In the genomic region with DNA sequence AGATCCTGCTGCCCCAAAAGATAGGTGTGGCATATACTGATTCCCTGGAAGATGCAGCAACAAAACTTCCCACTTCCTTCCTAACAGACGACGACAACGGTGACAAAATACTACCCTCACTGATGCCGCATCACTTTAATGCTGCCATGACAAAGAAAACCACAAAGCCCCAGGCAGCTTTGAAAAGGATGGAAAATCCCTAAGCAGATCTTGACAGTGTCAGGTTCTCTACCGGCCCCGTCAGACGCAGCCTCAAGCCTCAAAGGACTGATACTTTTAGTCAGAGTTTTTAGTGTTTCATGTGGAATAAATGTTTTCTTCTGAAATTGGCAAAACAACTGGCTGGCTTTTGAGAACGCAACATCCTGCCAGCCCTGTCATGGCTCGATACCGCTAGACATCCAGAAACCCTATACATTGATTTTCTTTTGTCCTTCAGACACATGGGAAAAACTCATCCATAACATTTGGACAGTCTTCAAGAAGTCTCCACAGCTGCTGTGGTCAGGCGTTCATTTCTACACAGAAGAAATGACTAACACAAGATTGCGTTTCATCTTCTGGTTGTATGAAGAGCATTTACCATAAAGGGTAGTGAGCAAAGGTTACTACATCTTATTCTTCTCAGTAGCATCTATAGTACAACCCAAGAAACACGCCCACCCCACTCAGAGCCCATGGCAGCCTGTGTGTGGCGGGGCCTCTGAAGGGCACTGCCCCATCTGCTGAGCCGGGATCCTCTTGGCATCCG, we compare ENCODE assay signal across 15 cellular contexts.
DNase-seq lines count a peak whose midpoint lies in the region; ATAC-seq, FAIRE-seq and TF ChIP-seq lines count a peak whose summit lies in the region.
"Had no signal": no experiment of that assay in that cellular context is flagged by ENCODE, and none has a peak within 500 bp of the region (broad histone marks: within the 10 kb centered on the region; RNA-seq: fewer than 3 reads in every experiment).

No MANE protein-coding gene starts in this region.

- POLR2A ChIA-PET in naive thymus-derived CD4-positive, alpha-beta T cell (lab: Charles Lee): no interaction called here

- H3K9me3 ChIP-seq in naive thymus-derived CD4-positive, alpha-beta T cell (ENCODE audit: control insufficient read depth in 2 of 3, low read length in 3 of 3): no peaks in the 10 kb centered on the region
- H3K9me3 ChIP-seq in kidney (ENCODE audit: control insufficient read depth in 1 of 2, low read length in 2 of 2): no peaks in the 10 kb centered on the region
- H3K9me3 ChIP-seq: Peyer's patch had no signal

- H3K27ac ChIP-seq in naive thymus-derived CD4-positive, alpha-beta T cell (ENCODE audit: low read depth, low read length): no peak overlapping the region
- no peak overlapping the region for H3K27ac ChIP-seq in kidney (ENCODE audit: low read depth in 2 of 2, low read length in 2 of 2)
- H3K27ac ChIP-seq: Peyer's patch had no signal

- no peaks in the 10 kb centered on the region for H3K27me3 Mint-ChIP-seq in activated T-cell treated with anti-CD3 and anti-CD28 coated beads, Interleukin-2, amount 50 U/mL, for 24 hours
- no peaks in the 10 kb centered on the region for H3K27me3 Mint-ChIP-seq in activated T-cell treated with anti-CD3 and anti-CD28 coated beads, Interleukin-2, amount 50 U/mL, for 4 hours (ENCODE audit: low read depth)
- H3K27me3 Mint-ChIP-seq in naive thymus-derived CD4-positive, alpha-beta T cell: no peaks in the 10 kb centered on the region

- H3K36me3 ChIP-seq in naive thymus-derived CD4-positive, alpha-beta T cell (ENCODE audit: control insufficient read depth in 2 of 3, insufficient read depth in 3 of 3, low read length in 3 of 3): peaks cover 0 to 27% (median 0%) of the 10 kb centered on the region in 3 experiments
- peaks cover 5 to 6% of the 10 kb centered on the region in 2 donors for H3K36me3 ChIP-seq in kidney (ENCODE audit: control insufficient read depth in 1 of 2, insufficient read depth in 2 of 2, low read length in 2 of 2)

- peak; percentile 53 to 54 for ATAC-seq in activated T-cell treated with anti-CD3 and anti-CD28 coated beads, Interleukin-2, amount 50 U/mL, for 4 hours
- ATAC-seq in naive thymus-derived CD4-positive, alpha-beta T cell: peak; percentile 34
- ATAC-seq in HG02973 (IDR thresholded peaks at IDR 0.05; ENCODE audit: unreplicated experiment): no peak

- intact Hi-C loops in naive thymus-derived CD4-positive, alpha-beta T cell (cut with micrococcal nuclease): no loop called here
- intact Hi-C loops in kidney (cut with DNase I): no loop called here

- peaks cover 13% of the 10 kb centered on the region for H3K4me1 Mint-ChIP-seq in activated T-cell treated with anti-CD3 and anti-CD28 coated beads, Interleukin-2, amount 50 U/mL, for 24 hours (ENCODE audit: low read depth)
- H3K4me1 Mint-ChIP-seq in activated T-cell treated with anti-CD3 and anti-CD28 coated beads, Interleukin-2, amount 50 U/mL, for 4 hours (ENCODE audit: low read depth): no peaks in the 10 kb centered on the region
- peaks cover 0 to 14% (median 0%) of the 10 kb centered on the region in 7 donors for H3K4me1 Mint-ChIP-seq in naive thymus-derived CD4-positive, alpha-beta T cell

- H3K9ac ChIP-seq in kidney (ENCODE audit: low read length in 2 of 2): no peak overlapping the region

- no peak for DNase-seq in activated T-cell treated with anti-CD3 and anti-CD28 coated beads, Interleukin-2, amount 50 U/mL, for 24 hours
- DNase-seq in activated T-cell treated with anti-CD3 and anti-CD28 coated beads for 4 hours (no peak), MV-4-11 (lab: John Stamatoyannopoulos, UW) (peak; percentile 26), kidney (no peak), HuH-7 (ENCODE audit: low spot score) (no peak)
- DNase-seq in activated T-cell treated with anti-CD3 and anti-CD28 coated beads, Interleukin-2, amount 50 U/mL, for 4 hours: no peak
- peak in 6 of 9 donors; percentile 1 to 23 (median 14) for DNase-seq in naive thymus-derived CD4-positive, alpha-beta T cell
- DNase-seq: AML-193, HCEC 1CT, NCI-H1436 treated with DMSO at 0.1 percent for 48 hours, NCI-H2081, NCI-H510A treated with DMSO at 0.1 percent for 48 hours, Peyer's patch had no signal

- no peak for FAIRE-seq in kidney (lab: Jason Lieb, UNC)
- FAIRE-seq: GM18507 had no signal

- no peak for TF ChIP-seq CTCF in kidney (IDR thresholded peaks at IDR 0.05; ENCODE audit: borderline replicate concordance, extremely low read depth, insufficient read depth)

- no peaks in the 10 kb centered on the region for H3K9me3 Mint-ChIP-seq in activated T-cell treated with anti-CD3 and anti-CD28 coated beads, Interleukin-2, amount 50 U/mL, for 24 hours
- peaks cover 3% of the 10 kb centered on the region for H3K9me3 Mint-ChIP-seq in activated T-cell treated with anti-CD3 and anti-CD28 coated beads, Interleukin-2, amount 50 U/mL, for 4 hours
- H3K9me3 Mint-ChIP-seq in naive thymus-derived CD4-positive, alpha-beta T cell: peaks cover 0 to 4% (median 0%) of the 10 kb centered on the region in 11 donors

- H3K27me3 ChIP-seq in naive thymus-derived CD4-positive, alpha-beta T cell (ENCODE audit: control insufficient read depth in 2 of 2, insufficient read depth in 2 of 2, low read length in 2 of 2): no peaks in the 10 kb centered on the region
- H3K27me3 ChIP-seq: Peyer's patch had no signal

- no peaks in the 10 kb centered on the region for H3K4me1 ChIP-seq in naive thymus-derived CD4-positive, alpha-beta T cell (ENCODE audit: control insufficient read depth in 2 of 2, insufficient read depth in 2 of 2, low read length in 2 of 2)
- H3K4me1 ChIP-seq in kidney (ENCODE audit: control insufficient read depth in 1 of 2, insufficient read depth in 1 of 2, low read depth in 1 of 2, low read length in 2 of 2): no peaks in the 10 kb centered on the region
- H3K4me1 ChIP-seq: Peyer's patch had no signal

- CTCF ChIA-PET in naive thymus-derived CD4-positive, alpha-beta T cell (lab: Charles Lee): no interaction called here

- peak overlapping the region; percentile 80 for H3K27ac Mint-ChIP-seq in activated T-cell treated with anti-CD3 and anti-CD28 coated beads, Interleukin-2, amount 50 U/mL, for 24 hours
- H3K27ac Mint-ChIP-seq in naive thymus-derived CD4-positive, alpha-beta T cell: peak overlapping the region in 3 of 9 donors; percentile 22 to 43 (median 33)

- H3K4me3 Mint-ChIP-seq in activated T-cell treated with anti-CD3 and anti-CD28 coated beads, Interleukin-2, amount 50 U/mL, for 24 hours: no peak overlapping the region
- H3K4me3 Mint-ChIP-seq in activated T-cell treated with anti-CD3 and anti-CD28 coated beads, Interleukin-2, amount 50 U/mL, for 4 hours: no peak overlapping the region
- H3K4me3 Mint-ChIP-seq in naive thymus-derived CD4-positive, alpha-beta T cell: no peak overlapping the region

- H3K36me3 Mint-ChIP-seq in activated T-cell treated with anti-CD3 and anti-CD28 coated beads, Interleukin-2, amount 50 U/mL, for 24 hours (ENCODE audit: low read depth): peaks cover 76% of the 10 kb centered on the region
- peaks cover 51% of the 10 kb centered on the region for H3K36me3 Mint-ChIP-seq in activated T-cell treated with anti-CD3 and anti-CD28 coated beads, Interleukin-2, amount 50 U/mL, for 4 hours (ENCODE audit: insufficient read depth)
- peaks cover 24 to 83% (median 75%) of the 10 kb centered on the region in 5 donors for H3K36me3 Mint-ChIP-seq in naive thymus-derived CD4-positive, alpha-beta T cell

- H3K4me3 ChIP-seq in naive thymus-derived CD4-positive, alpha-beta T cell (ENCODE audit: low read length): no peak overlapping the region
- no peak overlapping the region for H3K4me3 ChIP-seq in kidney (ENCODE audit: low read length in 2 of 2)
- H3K4me3 ChIP-seq: Peyer's patch had no signal

Comparison
In these comparisons a context has a peak if more than half of its experiments do, and no peak if none do; other contexts are left out.
1. DNase-seq: peak in MV-4-11 (single experiment) and naive thymus-derived CD4-positive, alpha-beta T cell (6 of 9); none in activated T-cell treated with anti-CD3 and anti-CD28 coated beads, Interleukin-2, amount 50 U/mL, for 24 hours (single experiment), activated T-cell treated with anti-CD3 and anti-CD28 coated beads for 4 hours (single experiment), activated T-cell treated with anti-CD3 and anti-CD28 coated beads, Interleukin-2, amount 50 U/mL, for 4 hours (single experiment), kidney (single experiment) and HuH-7 (single experiment).